ENCODE assay signal across 8 cellular contexts in genomic region chr2:240579771-240580614, GRCh38. TPM values are rescaled to one million over a fixed set of nuclear protein-coding genes. Genes with fewer than 3 reads are reported as not detected.
DNase-seq lines count a peak whose midpoint lies in the region; ATAC-seq and TF ChIP-seq lines count a peak whose summit lies in the region.

No MANE protein-coding gene starts in this region.

- H2AFZ ChIP-seq in ACC112 (ENCODE audit: low read length, unreplicated experiment) (no peak overlapping the region), smooth muscle cell (ENCODE audit: low read depth) (no peak overlapping the region)

- H3K4me1 Mint-ChIP-seq in activated T-cell treated with anti-CD3 and anti-CD28 coated beads, Interleukin-2, amount 50 U/mL, for 72 hours (ENCODE audit: low read depth): peaks cover 49% of the 10 kb centered on the region

- peaks cover 63% of the 10 kb centered on the region for H4K20me1 ChIP-seq in smooth muscle cell (ENCODE audit: low read depth)

- peak overlapping the region; percentile 33 to 60 for H3K4me3 Mint-ChIP-seq in activated T-cell treated with anti-CD3 and anti-CD28 coated beads, Interleukin-2, amount 50 U/mL, for 72 hours

- DNase-seq in NOMO-1 treated with dmso at 0.1 percent for 144 hours (lab: John Stamatoyannopoulos, UW; ENCODE audit: unreplicated experiment): peak; percentile 86
- DNase-seq in activated T-cell treated with anti-CD3 and anti-CD28 coated beads, Interleukin-2, amount 50 U/mL, for 72 hours: peak; percentile 80 to 83
- peak; percentile 89 to 94 for DNase-seq in foreskin fibroblast
- no peak for DNase-seq in smooth muscle cell (lab: John Stamatoyannopoulos, UW; ENCODE audit: unreplicated experiment)
- no peak for DNase-seq in NCI-H146 treated with DMSO at 0.1 percent for 48 hours (lab: John Stamatoyannopoulos, UW; ENCODE audit: unreplicated experiment)
- no peak for DNase-seq in erythroblast (lab: John Stamatoyannopoulos, UW)

- peaks cover 31% of the 10 kb centered on the region for H3K79me2 ChIP-seq in ACC112 (ENCODE audit: control insufficient read depth, insufficient read depth, low read length, unreplicated experiment)
- H3K79me2 ChIP-seq in smooth muscle cell (ENCODE audit: low read depth): peaks cover 35% of the 10 kb centered on the region

- peak overlapping the region; percentile 19 for H3K4me2 ChIP-seq in smooth muscle cell

- no peaks in the 10 kb centered on the region for H3K27me3 ChIP-seq in ACC112 (ENCODE audit: insufficient read depth, low read length)
- no peaks in the 10 kb centered on the region for H3K27me3 ChIP-seq in smooth muscle cell (ENCODE audit: low read depth)

- H3K4me3 ChIP-seq in ACC112 (ENCODE audit: low read depth, low read length) (no peak overlapping the region), foreskin fibroblast (ENCODE audit: low read depth in 1 of 2, low read length in 2 of 2) (no peak overlapping the region), smooth muscle cell (no peak overlapping the region)

- ATAC-seq in GM21381 (IDR thresholded peaks at IDR 0.05; ENCODE audit: unreplicated experiment): peak; percentile 38
- ATAC-seq in activated T-cell treated with anti-CD3 and anti-CD28 coated beads, Interleukin-2, amount 50 U/mL, for 72 hours (replicated peaks in 1 of 2): peak; percentile 83 to 87

- WGBS in smooth muscle cell (ENCODE audit: low lambda C conversion rate): 47% methylated on average over 27 of the region's 27 CpGs

- peak overlapping the region; percentile 67; the same call in 1 of the 2 replicates for H3K27ac ChIP-seq in ACC112 (ENCODE audit: low read depth, low read length)
- peak overlapping the region; percentile 78 for H3K27ac ChIP-seq in smooth muscle cell (ENCODE audit: low read depth)

- no peaks in the 10 kb centered on the region for H3K9me3 ChIP-seq in smooth muscle cell (replicated peaks; ENCODE audit: low read depth)

- H3K36me3 Mint-ChIP-seq in activated T-cell treated with anti-CD3 and anti-CD28 coated beads, Interleukin-2, amount 50 U/mL, for 72 hours (ENCODE audit: insufficient read depth in 2 of 2): peaks cover 2 to 15% of the 10 kb centered on the region in 2 donors

- no peaks in the 10 kb centered on the region for H3K27me3 Mint-ChIP-seq in activated T-cell treated with anti-CD3 and anti-CD28 coated beads, Interleukin-2, amount 50 U/mL, for 72 hours (ENCODE audit: low read depth)

- peaks cover 15% of the 10 kb centered on the region for H3F3A ChIP-seq in smooth muscle cell (ENCODE audit: low read depth)

- TF ChIP-seq CTCF in foreskin fibroblast (IDR thresholded peaks at IDR 0.05; ENCODE audit: low read depth, low read length): no peak
- peak; percentile 14 for TF ChIP-seq CTCF in smooth muscle cell (IDR thresholded peaks at IDR 0.05; ENCODE audit: borderline replicate concordance, insufficient read depth, poor library complexity, severe bottlenecking)

- H3K36me3 ChIP-seq in ACC112 (ENCODE audit: insufficient read depth, low read length): 0 out of 2 replicates have a peak, but pooled peaks cover 6% of the 10 kb centered on the region
- H3K36me3 ChIP-seq in smooth muscle cell (ENCODE audit: low read depth): no peaks in the 10 kb centered on the region

- no peaks in the 10 kb centered on the region for H3K9me3 Mint-ChIP-seq in activated T-cell treated with anti-CD3 and anti-CD28 coated beads, Interleukin-2, amount 50 U/mL, for 72 hours

- peak overlapping the region; percentile 44 for H3K9ac ChIP-seq in smooth muscle cell (ENCODE audit: low read depth)

- peak overlapping the region; percentile 68 for H3K27ac Mint-ChIP-seq in activated T-cell treated with anti-CD3 and anti-CD28 coated beads, Interleukin-2, amount 50 U/mL, for 72 hours

- TF ChIP-seq POLR2A in erythroblast (IDR thresholded peaks at IDR 0.05; ENCODE audit: low read length): no peak

- H3K4me1 ChIP-seq in ACC112 (ENCODE audit: control insufficient read depth, insufficient read depth, low read length, unreplicated experiment): peaks cover 42% of the 10 kb centered on the region
- peaks cover 4% of the 10 kb centered on the region for H3K4me1 ChIP-seq in smooth muscle cell (ENCODE audit: low read depth)

RNA-seq across cellular contexts. Expression of gene CAPN10, which starts 6.5 kb away (rescaled TPM):
- 10 to 100 TPM; 36.9 to 43.7 TPM for total RNA-seq in activated T-cell treated with anti-CD3 and anti-CD28 coated beads, Interleukin-2, amount 50 U/mL, for 72 hours
- total RNA-seq in smooth muscle cell: 6.6 and 6.9 TPM in 2 replicates
- 17.0 and 23.6 TPM in 2 replicates for polyA plus RNA-seq in smooth muscle cell

RNA-seq across cellular contexts. Expression of gene RNPEPL1, which starts 11.7 kb away (rescaled TPM):
- total RNA-seq in activated T-cell treated with anti-CD3 and anti-CD28 coated beads, Interleukin-2, amount 50 U/mL, for 72 hours: 10 to 100 TPM; 74.0 to 77.3 TPM
- total RNA-seq in smooth muscle cell: 13.5 and 15.3 TPM in 2 replicates
- 40.9 and 48.3 TPM in 2 replicates for polyA plus RNA-seq in smooth muscle cell

RNA-seq across cellular contexts. Expression of gene DUSP28, which starts 19.8 kb away (rescaled TPM):
- 1 to 10 TPM; 7.1 to 7.3 TPM for total RNA-seq in activated T-cell treated with anti-CD3 and anti-CD28 coated beads, Interleukin-2, amount 50 U/mL, for 72 hours
- total RNA-seq in smooth muscle cell: 2.2 and 2.9 TPM in 2 replicates
- polyA plus RNA-seq in smooth muscle cell: 6.4 and 6.5 TPM in 2 replicates

RNA-seq across cellular contexts. Expression of gene ANKMY1, which starts 22.2 kb away (rescaled TPM):
- total RNA-seq in activated T-cell treated with anti-CD3 and anti-CD28 coated beads, Interleukin-2, amount 50 U/mL, for 72 hours: 10 to 100 TPM; 31.6 to 44.9 TPM
- 3.4 and 8.7 TPM in 2 replicates for total RNA-seq in smooth muscle cell
- polyA plus RNA-seq in smooth muscle cell: 5.6 and 6.4 TPM in 2 replicates

RNA-seq across cellular contexts. Expression of gene GPR35, which starts 45.3 kb away (rescaled TPM):
- total RNA-seq in activated T-cell treated with anti-CD3 and anti-CD28 coated beads, Interleukin-2, amount 50 U/mL, for 72 hours: 10 to 100 TPM; 48.2 to 50.7 TPM
- 1.2 and 1.3 TPM in 2 replicates for total RNA-seq in smooth muscle cell
- polyA plus RNA-seq in smooth muscle cell: 1.4 and 2.1 TPM in 2 replicates

Comparison
In these comparisons a context has a peak if more than half of its experiments do, and no peak if none do; other contexts are left out.
1. DNase-seq: peak in NOMO-1 treated with dmso at 0.1 percent for 144 hours (single experiment), activated T-cell treated with anti-CD3 and anti-CD28 coated beads, Interleukin-2, amount 50 U/mL, for 72 hours (2 of 2) and foreskin fibroblast (2 of 2); none in smooth muscle cell (single experiment), NCI-H146 treated with DMSO at 0.1 percent for 48 hours (single experiment) and erythroblast (0 of 2).